Comparison of ENCODE assay signal across 9 cellular contexts in the genomic region with DNA sequence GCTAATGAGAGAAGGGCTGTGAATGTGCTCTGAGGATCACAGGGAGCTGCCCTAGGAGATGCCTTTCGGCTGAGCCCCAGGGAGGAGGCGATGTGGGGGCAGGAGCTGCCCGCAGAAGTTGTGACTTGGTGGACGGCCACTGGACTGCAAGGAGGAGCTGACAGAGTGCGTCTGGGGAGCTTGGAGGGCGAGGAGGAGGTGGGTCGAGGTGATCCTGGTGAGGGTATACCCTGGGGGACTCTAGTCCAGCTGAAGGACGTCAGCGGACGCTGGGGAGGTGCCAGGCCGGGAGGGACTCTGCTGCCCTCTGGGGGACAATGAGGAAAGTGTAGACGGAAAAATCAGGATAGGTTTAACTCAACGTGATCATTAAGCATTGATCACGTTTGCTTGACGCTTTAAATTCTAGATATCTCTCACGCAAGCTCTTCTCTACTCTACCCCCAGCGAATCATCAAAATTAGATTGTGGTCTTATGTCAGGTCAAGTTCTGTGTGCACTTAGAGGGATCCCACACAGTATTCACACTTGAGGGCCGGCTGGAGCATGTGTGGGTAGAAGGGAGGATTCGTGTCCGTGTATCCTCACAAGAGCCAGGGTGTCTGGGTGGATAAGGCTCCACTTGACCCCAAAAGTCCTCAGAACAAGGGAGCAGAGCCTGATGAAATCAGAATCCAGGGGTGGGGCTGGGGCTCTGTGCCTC. TPM values are rescaled to one million over a fixed set of nuclear protein-coding genes. Genes with fewer than 3 reads are reported as not detected.
DNase-seq lines count a peak whose midpoint lies in the region; FAIRE-seq and TF ChIP-seq lines count a peak whose summit lies in the region.
"Had no signal": no experiment of that assay in that cellular context is flagged by ENCODE, and none has a peak within 500 bp of the region (broad histone marks: within the 10 kb centered on the region; RNA-seq: fewer than 3 reads in every experiment).

No MANE protein-coding gene starts in this region.

- H3K4me3 ChIP-seq in HEK293 (ENCODE audit: low read depth, low read length) (no peak overlapping the region), WI38 (ENCODE audit: low read depth, low read length) (no peak overlapping the region)

- POLR2A ChIA-PET in HEK293 (lab: Yijun Ruan, JAX), result no interaction called here

- no peaks in the 10 kb centered on the region for H3K36me3 ChIP-seq in HEK293 (ENCODE audit: control insufficient read depth in 2 of 2, insufficient read depth in 1 of 2, low read length in 2 of 2)

- no peak overlapping the region for H3K27ac ChIP-seq in HEK293 (ENCODE audit: extremely low read depth, low read depth, low read length)

- in situ Hi-C loops in G401 (cut with HindIII; ENCODE audit: low sequenced_read_pairs), result no loop called here

- no peak for DNase-seq in D721Med (ENCODE audit: insufficient read length, low spot score)
- DNase-seq in islet precursor cell, result peak; percentile 71
- DNase-seq in G401 (ENCODE audit: low spot score), result no peak
- DNase-seq in NCI-H2196 (lab: John Stamatoyannopoulos, UW; ENCODE audit: unreplicated experiment), result no peak
- no peak for DNase-seq in HTR-8/SVneo (ENCODE audit: insufficient read length, low spot score)

- H3K4me1 ChIP-seq in HEK293 (ENCODE audit: control insufficient read depth, insufficient read depth, low read length), result no peaks in the 10 kb centered on the region

- FAIRE-seq in D721Med (lab: Jason Lieb, UNC) (no peak), HTR-8/SVneo (lab: Jason Lieb, UNC) (no peak)
- FAIRE-seq: islet of Langerhans had no signal

- CTCF ChIA-PET in HEK293 (lab: Yijun Ruan, JAX), result interaction anchor here (0.6 to 6.7 kb wide), 52 partner anchors 9 to 1665 kb away, joined by 3 to 96 read pairs (median 4); partner anchors contain the start of gene CEACAM5

- no peaks in the 10 kb centered on the region for H3K9me3 ChIP-seq in HEK293 (ENCODE audit: control insufficient read depth, insufficient read depth, low read depth, low read length)

- TF ChIP-seq CTCF in D721Med (IDR thresholded peaks at IDR 0.05; ENCODE audit: insufficient read depth, missing control alignments) (peak; percentile 52), HEK293 (tag by site-specific recombination; IDR thresholded peaks at IDR 0.05) (peak; percentile 79), WI38 (IDR thresholded peaks at IDR 0.05; ENCODE audit: low read depth, low read length) (peak; percentile 59)

TF ChIP-seq in HEK293, 187 proteins besides CTCF, POLR2A, EP300 and RAD21:
- TF ChIP-seq GLIS1 (tag by site-specific recombination; IDR thresholded peaks at IDR 0.05) (peak; percentile 48; the same call in 1 of the 2 replicates), KLF10 (tag by site-specific recombination; IDR thresholded peaks at IDR 0.05) (no peak), ZNF335 (tag by site-specific recombination; conservative IDR thresholded peaks at IDR 0.05) (peak; percentile 71), PATZ1 (tag by site-specific recombination; IDR thresholded peaks at IDR 0.05) (0 out of 2 replicates have a peak, but pooled peaks have one; percentile 25), ZNF560 (tag by site-specific recombination; IDR thresholded peaks at IDR 0.05; ENCODE audit: borderline replicate concordance) (no peak), ZBTB6 (tag by site-specific recombination; IDR thresholded peaks at IDR 0.05) (no peak), GLIS2 (tag by site-specific recombination; IDR thresholded peaks at IDR 0.05) (0 out of 2 replicates have a peak, but pooled peaks have one; percentile 21), ZBTB48 (tag by site-specific recombination; IDR thresholded peaks at IDR 0.05) (peak; percentile 47; the same call in 1 of the 2 replicates), ZNF488 (tag by site-specific recombination; IDR thresholded peaks at IDR 0.05) (0 out of 2 replicates have a peak, but pooled peaks have one; percentile 12)
- TF ChIP-seq, protein P1, sequence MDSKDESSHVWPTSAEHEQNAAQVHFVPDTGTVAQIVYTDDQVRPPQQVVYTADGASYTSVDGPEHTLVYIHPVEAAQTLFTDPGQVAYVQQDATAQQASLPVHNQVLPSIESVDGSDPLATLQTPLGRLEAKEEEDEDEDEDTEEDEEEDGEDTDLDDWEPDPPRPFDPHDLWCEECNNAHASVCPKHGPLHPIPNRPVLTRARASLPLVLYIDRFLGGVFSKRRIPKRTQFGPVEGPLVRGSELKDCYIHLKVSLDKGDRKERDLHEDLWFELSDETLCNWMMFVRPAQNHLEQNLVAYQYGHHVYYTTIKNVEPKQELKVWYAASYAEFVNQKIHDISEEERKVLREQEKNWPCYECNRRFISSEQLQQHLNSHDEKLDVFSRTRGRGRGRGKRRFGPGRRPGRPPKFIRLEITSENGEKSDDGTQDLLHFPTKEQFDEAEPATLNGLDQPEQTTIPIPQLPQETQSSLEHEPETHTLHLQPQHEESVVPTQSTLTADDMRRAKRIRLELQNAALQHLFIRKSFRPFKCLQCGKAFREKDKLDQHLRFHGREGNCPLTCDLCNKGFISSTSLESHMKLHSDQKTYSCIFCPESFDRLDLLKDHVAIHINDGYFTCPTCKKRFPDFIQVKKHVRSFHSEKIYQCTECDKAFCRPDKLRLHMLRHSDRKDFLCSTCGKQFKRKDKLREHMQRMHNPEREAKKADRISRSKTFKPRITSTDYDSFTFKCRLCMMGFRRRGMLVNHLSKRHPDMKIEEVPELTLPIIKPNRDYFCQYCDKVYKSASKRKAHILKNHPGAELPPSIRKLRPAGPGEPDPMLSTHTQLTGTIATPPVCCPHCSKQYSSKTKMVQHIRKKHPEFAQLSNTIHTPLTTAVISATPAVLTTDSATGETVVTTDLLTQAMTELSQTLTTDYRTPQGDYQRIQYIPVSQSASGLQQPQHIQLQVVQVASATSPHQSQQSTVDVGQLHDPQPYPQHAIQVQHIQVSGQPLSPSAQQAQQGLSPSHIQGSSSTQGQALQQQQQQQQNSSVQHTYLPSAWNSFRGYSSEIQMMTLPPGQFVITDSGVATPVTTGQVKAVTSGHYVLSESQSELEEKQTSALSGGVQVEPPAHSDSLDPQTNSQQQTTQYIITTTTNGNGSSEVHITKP (tag by site-specific recombination; IDR thresholded peaks at IDR 0.05), result no peak
TF ChIP-seq in HEK293: peak in this region for 6.

RNA-seq across cellular contexts. Expression of gene CEACAM7, which starts 3.3 kb away (rescaled TPM):
- not detected in 2 replicates for total RNA-seq in G401 (2014; rRNA removed; shearing (Covaris generic))
- total RNA-seq: T-helper 1 cell treated with Interleukin-12 subunit alpha and Interleukin-12 subunit beta and Interleukin-4 antibody, amounts not matched to agents 30 ng/mL and 1 ng/mL, for 36 hours had no signal

RNA-seq across cellular contexts. Expression of gene CEACAM5, which starts 17.0 kb away (rescaled TPM):
- not detected in 2 replicates for total RNA-seq in G401 (2014; rRNA removed; shearing (Covaris generic))
- total RNA-seq: T-helper 1 cell treated with Interleukin-12 subunit alpha and Interleukin-12 subunit beta and Interleukin-4 antibody, amounts not matched to agents 30 ng/mL and 1 ng/mL, for 36 hours had no signal
